ENCODE assay signal across 12 cellular contexts in genomic region chr6:143598466-143599080, GRCh38.
DNase-seq lines count a peak whose midpoint lies in the region; ATAC-seq and TF ChIP-seq lines count a peak whose summit lies in the region.
"Had no signal": no experiment of that assay in that cellular context is flagged by ENCODE, and none has a peak within 500 bp of the region (broad histone marks: within the 10 kb centered on the region; RNA-seq: fewer than 3 reads in every experiment).

No MANE protein-coding gene starts in this region.

- H3K9me3 Mint-ChIP-seq in stimulated activated naive CD8-positive, alpha-beta T cell treated with anti-CD3 and anti-CD28 coated beads, Interleukin-15, Interleukin-2, amounts not matched to agents 100 ng/mL and 50 ng/mL, for 24 hours: no peaks in the 10 kb centered on the region
- H3K9me3 Mint-ChIP-seq in activated CD4-positive, alpha-beta memory T cell treated with anti-CD3 and anti-CD28 coated beads, Interleukin-2, amount 10 ng/mL, durations not matched to agents 7 days and 5 days: no peaks in the 10 kb centered on the region
- H3K9me3 Mint-ChIP-seq in mesothelial cell of epicardium: no peaks in the 10 kb centered on the region

- no peak for ATAC-seq in stimulated activated naive CD8-positive, alpha-beta T cell treated with anti-CD3 and anti-CD28 coated beads, Interleukin-15, Interleukin-2, amounts not matched to agents 100 U/mL and 50 U/mL, for 24 hours
- peak; percentile 81 for ATAC-seq in HG03460 (IDR thresholded peaks at IDR 0.05; ENCODE audit: unreplicated experiment)
- ATAC-seq in upper lobe of right lung: peak; percentile 87

- POLR2A ChIA-PET in activated CD4-positive, alpha-beta memory T cell treated with anti-CD3 and anti-CD28 coated beads, Interleukin-2, amount 10 ng/mL, durations not matched to agents 7 days and 5 days (lab: Charles Lee): no interaction called here

- no peaks in the 10 kb centered on the region for H3K27me3 Mint-ChIP-seq in stimulated activated naive CD8-positive, alpha-beta T cell treated with anti-CD3 and anti-CD28 coated beads, Interleukin-15, Interleukin-2, amounts not matched to agents 100 ng/mL and 50 ng/mL, for 24 hours
- no peaks in the 10 kb centered on the region for H3K27me3 Mint-ChIP-seq in activated CD4-positive, alpha-beta memory T cell treated with anti-CD3 and anti-CD28 coated beads, Interleukin-2, amount 10 ng/mL, durations not matched to agents 7 days and 5 days
- H3K27me3 Mint-ChIP-seq in mesothelial cell of epicardium (ENCODE audit: low read depth): no peaks in the 10 kb centered on the region

- peaks cover 13% of the 10 kb centered on the region for H3K4me1 Mint-ChIP-seq in stimulated activated naive CD8-positive, alpha-beta T cell treated with anti-CD3 and anti-CD28 coated beads, Interleukin-15, Interleukin-2, amounts not matched to agents 100 ng/mL and 50 ng/mL, for 24 hours (ENCODE audit: low read depth)
- peaks cover 18% of the 10 kb centered on the region for H3K4me1 Mint-ChIP-seq in activated CD4-positive, alpha-beta memory T cell treated with anti-CD3 and anti-CD28 coated beads, Interleukin-2, amount 10 ng/mL, durations not matched to agents 7 days and 5 days
- peaks cover 3% of the 10 kb centered on the region for H3K4me1 Mint-ChIP-seq in mesothelial cell of epicardium

- no peak overlapping the region for H3K4me3 ChIP-seq in upper lobe of right lung
- no peak overlapping the region for H3K4me3 ChIP-seq in vagina
- H3K4me3 ChIP-seq: SJCRH30 had no signal

- TF ChIP-seq CTCF in upper lobe of right lung (IDR thresholded peaks at IDR 0.05): no peak
- no peak for TF ChIP-seq CTCF in mesothelial cell of epicardium (IDR thresholded peaks at IDR 0.05; ENCODE audit: unreplicated experiment)
- no peak for TF ChIP-seq CTCF in vagina (IDR thresholded peaks at IDR 0.05)

- no peak overlapping the region for H3K27ac ChIP-seq in upper lobe of right lung
- H3K27ac ChIP-seq in vagina: no peak overlapping the region
- H3K27ac ChIP-seq: SJCRH30 had no signal

- DNase-seq in stimulated activated naive CD8-positive, alpha-beta T cell treated with anti-CD3 and anti-CD28 coated beads, Interleukin-15, Interleukin-2, amounts not matched to agents 100 U/mL and 50 U/mL, for 24 hours: no peak
- peak; percentile 34 for DNase-seq in activated CD4-positive, alpha-beta memory T cell treated with anti-CD3 and anti-CD28 coated beads, Interleukin-2, amount 10 ng/mL, durations not matched to agents 7 days and 5 days
- DNase-seq in upper lobe of right lung: no peak
- no peak for DNase-seq in DMS 273 treated with DMSO at 0.1 percent for 48 hours (lab: John Stamatoyannopoulos, UW)
- DNase-seq in mesothelial cell of epicardium (ENCODE audit: low spot score in 2 of 2, unreplicated experiment in 2 of 2): no peak
- no peak for DNase-seq in vagina (ENCODE audit: extremely low spot score in 2 of 2)
- DNase-seq: amygdala, DMS79 treated with DMSO at 0.1 percent for 48 hours, MM.1S, SJCRH30 had no signal

- no peak for TF ChIP-seq POLR2A in vagina (IDR thresholded peaks at IDR 0.05)

- H3K27me3 ChIP-seq in upper lobe of right lung: no peaks in the 10 kb centered on the region
- no peaks in the 10 kb centered on the region for H3K27me3 ChIP-seq in vagina
- H3K27me3 ChIP-seq: SJCRH30 had no signal

- CTCF ChIA-PET in activated CD4-positive, alpha-beta memory T cell treated with anti-CD3 and anti-CD28 coated beads, Interleukin-2, amount 10 ng/mL, durations not matched to agents 7 days and 5 days (lab: Charles Lee): no interaction called here

- H3K27ac Mint-ChIP-seq in stimulated activated naive CD8-positive, alpha-beta T cell treated with anti-CD3 and anti-CD28 coated beads, Interleukin-15, Interleukin-2, amounts not matched to agents 100 ng/mL and 50 ng/mL, for 24 hours: peak overlapping the region; percentile 13
- H3K27ac Mint-ChIP-seq in activated CD4-positive, alpha-beta memory T cell treated with anti-CD3 and anti-CD28 coated beads, Interleukin-2, amount 10 ng/mL, durations not matched to agents 7 days and 5 days: peak overlapping the region; percentile 2
- no peak overlapping the region for H3K27ac Mint-ChIP-seq in mesothelial cell of epicardium

- no peaks in the 10 kb centered on the region for H3K36me3 Mint-ChIP-seq in stimulated activated naive CD8-positive, alpha-beta T cell treated with anti-CD3 and anti-CD28 coated beads, Interleukin-15, Interleukin-2, amounts not matched to agents 100 ng/mL and 50 ng/mL, for 24 hours (ENCODE audit: low read depth)
- H3K36me3 Mint-ChIP-seq in activated CD4-positive, alpha-beta memory T cell treated with anti-CD3 and anti-CD28 coated beads, Interleukin-2, amount 10 ng/mL, durations not matched to agents 7 days and 5 days (ENCODE audit: low read depth): peaks cover 3% of the 10 kb centered on the region
- no peaks in the 10 kb centered on the region for H3K36me3 Mint-ChIP-seq in mesothelial cell of epicardium

- intact Hi-C loops in upper lobe of right lung (cut with DNase I) (no loop called here), vagina (cut with DNase I) (no loop called here)

- H3K36me3 ChIP-seq in upper lobe of right lung (no peaks in the 10 kb centered on the region), vagina (no peaks in the 10 kb centered on the region)
- H3K36me3 ChIP-seq: SJCRH30 had no signal

- H3K4me1 ChIP-seq in upper lobe of right lung (no peaks in the 10 kb centered on the region), vagina (peaks cover 7% of the 10 kb centered on the region)
- H3K4me1 ChIP-seq: SJCRH30 had no signal

- no peak overlapping the region for H3K4me3 Mint-ChIP-seq in stimulated activated naive CD8-positive, alpha-beta T cell treated with anti-CD3 and anti-CD28 coated beads, Interleukin-15, Interleukin-2, amounts not matched to agents 100 ng/mL and 50 ng/mL, for 24 hours
- H3K4me3 Mint-ChIP-seq in activated CD4-positive, alpha-beta memory T cell treated with anti-CD3 and anti-CD28 coated beads, Interleukin-2, amount 10 ng/mL, durations not matched to agents 7 days and 5 days: no peak overlapping the region
- H3K4me3 Mint-ChIP-seq in mesothelial cell of epicardium: no peak overlapping the region

- H3K9me3 ChIP-seq in upper lobe of right lung (no peaks in the 10 kb centered on the region), vagina (no peaks in the 10 kb centered on the region)
- H3K9me3 ChIP-seq: SJCRH30 had no signal
